Comparison of ENCODE assay signal across 32 cellular contexts in the genomic region with DNA sequence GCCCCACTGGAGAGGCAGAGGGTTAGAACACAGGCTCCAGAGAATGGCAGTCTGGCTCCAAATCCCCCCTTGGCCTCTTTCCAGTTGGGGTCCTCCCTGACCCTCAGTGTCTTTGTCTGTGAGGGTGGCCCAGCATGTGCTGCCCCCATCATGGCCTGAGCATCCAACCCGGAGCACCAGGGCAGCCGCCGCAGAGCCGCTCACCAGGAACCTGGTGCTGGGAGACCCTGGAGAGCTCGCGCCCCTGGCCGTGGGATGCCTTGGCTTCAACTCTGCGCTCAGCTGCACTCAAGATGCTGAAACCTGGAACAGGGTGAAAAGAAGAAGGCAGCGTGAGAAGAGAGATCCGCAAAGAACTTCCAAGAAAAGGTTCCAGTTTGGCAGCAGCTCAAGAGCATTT. TPM values are rescaled to one million over a fixed set of nuclear protein-coding genes. Genes with fewer than 3 reads are reported as not detected.
"Had no signal": no experiment of that assay in that cellular context is flagged by ENCODE, and none has a peak within 500 bp of the region (broad histone marks: within the 10 kb centered on the region; RNA-seq: fewer than 3 reads in every experiment).

No MANE protein-coding gene starts in this region.

- H3K27ac ChIP-seq: left lung, neural progenitor cell, ovary, right atrium auricular region, skin epidermis, suprapubic skin, thoracic aorta, tibial artery, upper lobe of right lung had no signal

- H2AFZ ChIP-seq: neural progenitor cell had no signal

- H3K36me3 ChIP-seq: left lung, neural progenitor cell, ovary, right atrium auricular region, suprapubic skin, thoracic aorta, tibial artery, upper lobe of right lung had no signal

- H3K4me2 ChIP-seq: neural progenitor cell had no signal

- H3K4me1 ChIP-seq: left lung, neural progenitor cell, right atrium auricular region, tibial artery, upper lobe of right lung had no signal

- H3K4me1 Mint-ChIP-seq: immature natural killer cell, mesothelial cell of epicardium, naive B cell, natural killer cell had no signal

- ATAC-seq: left lung, natural killer cell, sciatic nerve, upper lobe of right lung had no signal

- H3K9me3 ChIP-seq: left lung, ovary, right atrium auricular region, suprapubic skin, thoracic aorta, tibial artery, upper lobe of right lung had no signal

- FAIRE-seq: islet of Langerhans, urothelium cell line had no signal

- H3K27me3 ChIP-seq: neural progenitor cell, ovary, right atrium auricular region, upper lobe of right lung had no signal

- H3K4me3 ChIP-seq: left lung, lung, neural progenitor cell, ovary, right atrium auricular region, skin epidermis, suprapubic skin, thoracic aorta, tibial artery, upper lobe of right lung had no signal

- H3K36me3 Mint-ChIP-seq: immature natural killer cell, mesothelial cell of epicardium, naive B cell, natural killer cell, neural progenitor cell had no signal

- H3K4me3 Mint-ChIP-seq: immature natural killer cell; mesothelial cell of epicardium; naive B cell; natural killer cell; nephron progenitor cell; neural progenitor cell; stimulated activated naive CD8-positive, alpha-beta T cell treated with anti-CD3 and anti-CD28 coated beads, Interleukin-15, Interleukin-2, amounts not matched to agents 100 ng/mL and 50 ng/mL, for 24 hours had no signal

- DNase-seq: hypothalamus; immature natural killer cell; mesendoderm; naive B cell; natural killer cell; nephron progenitor cell; ovary; stimulated activated CD4-positive, alpha-beta T cell treated with anti-CD3 and anti-CD28 coated beads, Interleukin-12 subunit alpha, Interleukin-12 subunit beta, amount 100 ng/mL, for 4 hours; stimulated activated CD4-positive, alpha-beta T cell treated with anti-CD3 and anti-CD28 coated beads, Interleukin-15, amount 100 ng/mL, for 24 hours; stimulated activated CD4-positive, alpha-beta T cell treated with anti-CD3 and anti-CD28 coated beads, Interleukin-2, amount 100 ng/mL, for 24 hours; stimulated activated CD4-positive, alpha-beta T cell treated with anti-CD3 and anti-CD28 coated beads, Interleukin-4, amount 100 ng/mL, for 1 hour; stimulated activated naive CD4-positive, alpha-beta T cell; tibial artery; trophoblast cell; upper lobe of right lung had no signal

- H3K27me3 Mint-ChIP-seq: progenitor cell of endocrine pancreas; stimulated activated naive CD8-positive, alpha-beta T cell treated with anti-CD3 and anti-CD28 coated beads, Interleukin-15, Interleukin-2, amounts not matched to agents 100 ng/mL and 50 ng/mL, for 24 hours had no signal

- H3K9me3 Mint-ChIP-seq: immature natural killer cell; mesothelial cell of epicardium; naive B cell; natural killer cell; nephron progenitor cell; neural progenitor cell; stimulated activated naive CD8-positive, alpha-beta T cell treated with anti-CD3 and anti-CD28 coated beads, Interleukin-15, Interleukin-2, amounts not matched to agents 100 ng/mL and 50 ng/mL, for 24 hours had no signal

- H3K9ac ChIP-seq: neural progenitor cell had no signal

- H3K27ac Mint-ChIP-seq: immature natural killer cell; mesothelial cell of epicardium; natural killer cell; nephron progenitor cell; neural progenitor cell; progenitor cell of endocrine pancreas; stimulated activated naive CD8-positive, alpha-beta T cell treated with anti-CD3 and anti-CD28 coated beads, Interleukin-15, Interleukin-2, amounts not matched to agents 100 ng/mL and 50 ng/mL, for 24 hours had no signal

RNA-seq across cellular contexts. Expression of a gene that starts 3.9 kb away (rescaled TPM):
- total RNA-seq: omental fat pad, pulmonary artery endothelial cell, renal cortical epithelial cell, right atrium auricular region, subcutaneous adipose tissue, thoracic aorta had no signal
- polyA plus RNA-seq: immature natural killer cell had no signal
